ENCODE assay signal across 8 cellular contexts in genomic region chr3:160399347-160400047, GRCh38. TPM values are rescaled to one million over a fixed set of nuclear protein-coding genes. Genes with fewer than 3 reads are reported as not detected.
DNase-seq lines count a peak whose midpoint lies in the region; FAIRE-seq and TF ChIP-seq lines count a peak whose summit lies in the region.

SMC4 (plus strand) TSS chr3:160399650; CDS start chr3:160400827, 1,177 bp downstream.

- H3K27ac Mint-ChIP-seq in HFFc6: peak within 1 kb of the TSS; percentile 99

- H3K36me3 ChIP-seq in neuron (ENCODE audit: insufficient read depth, low read length): peaks cover 16% of the 10 kb centered on the region

- H3K27ac ChIP-seq in substantia nigra (ENCODE audit: low read depth, low read length, poor library complexity, severe bottlenecking): peak within 1 kb of the TSS; percentile 85

- H3K36me3 Mint-ChIP-seq in HFFc6 (ENCODE audit: low read depth): peaks cover 34% of the 10 kb centered on the region

- TF ChIP-seq CTCF in HFFc6 (IDR thresholded peaks at IDR 0.05): no peak

- H3K9me3 ChIP-seq in neuron (ENCODE audit: low read length): no peaks in the 10 kb centered on the region

- H3K4me3 Mint-ChIP-seq in HFFc6: peak within 1 kb of the TSS; percentile 99

- peak within 1 kb of the TSS; percentile 99 for H2AFZ ChIP-seq in neuron (ENCODE audit: low read depth, low read length)

- no peaks in the 10 kb centered on the region for H3K27me3 ChIP-seq in neuron (ENCODE audit: insufficient read depth, low read length)

- H3K4me1 ChIP-seq in neuron (ENCODE audit: insufficient read depth, low read length): peaks cover 45% of the 10 kb centered on the region

- peaks cover 4% of the 10 kb centered on the region; the same call in 1 of the 2 replicates for H3K9me3 Mint-ChIP-seq in HFFc6

- in situ Hi-C loops in SK-MEL-5 (cut with HindIII; ENCODE audit: low pct_unique_long_range_greater_than_20kb, low sequenced_read_pairs): no loop called here

- DNase-seq in GM04503 (ENCODE audit: low read depth) (peak; percentile 76), HFFc6 (peak; percentile 90), NAMALWA (ENCODE audit: low spot score) (peak; percentile 97), SK-MEL-5 (ENCODE audit: low read depth, low spot score) (peak; percentile 95), frontal cortex (ENCODE audit: low spot score in 2 of 2) (peak; percentile 80 to 88), substantia nigra (lab: John Stamatoyannopoulos, UW) (peak in 48 of 49 donors; percentile 43 to 93 (median 82))
- DNase-seq in activated naive CD4-positive, alpha-beta T cell (lab: John Stamatoyannopoulos, UW): peak; percentile 73 to 87 (median 80)

- FAIRE-seq in frontal cortex (lab: Jason Lieb, UNC): no peak

- H3K27me3 Mint-ChIP-seq in HFFc6 (ENCODE audit: insufficient read depth): peaks cover 11% of the 10 kb centered on the region

- peak within 1 kb of the TSS; percentile 100 for H3K4me3 ChIP-seq in neuron (ENCODE audit: low read length)

- H3K4me1 Mint-ChIP-seq in HFFc6 (ENCODE audit: low read depth): peaks cover 62% of the 10 kb centered on the region

RNA-seq across cellular contexts. Expression of gene SMC4, which starts in this region (rescaled TPM):
- 100 to 1,000 TPM in 5 of 6 experiments, 10 to 100 TPM in 1; 58.2 to 116 (median 106) TPM for total RNA-seq in HFFc6 (2021; fragmentation: NEBNext Ultra II Directional; extraction: Animal tissue kit (Norgen Biotek cat#: 25700))
- total RNA-seq in SK-MEL-5 (2014; rRNA removed; shearing (Covaris generic)): 58.0 and 59.1 TPM in 2 replicates
- polyA plus RNA-seq in SK-MEL-5 (2015; cell fraction: cytosol; rRNA removed): 77.8 and 93.7 TPM in 2 replicates
- 296 and 320 TPM in 2 replicates for polyA plus RNA-seq in SK-MEL-5 (2015; cell fraction: nucleus; rRNA removed)
- total RNA-seq in frontal cortex: 24.9 TPM

Comparison
In these comparisons a context has a peak if more than half of its experiments do, and no peak if none do; other contexts are left out.
1. Peak in every context shown above with its lines: DNase-seq, H3K4me3 ChIP-seq and H3K27ac ChIP-seq.